ENCODE assay signal across 18 cellular contexts in genomic region chr1:203371288-203371687, GRCh38. TPM values are rescaled to one million over a fixed set of nuclear protein-coding genes. Genes with fewer than 3 reads are reported as not detected.
DNase-seq lines count a peak whose midpoint lies in the region; TF ChIP-seq lines count a peak whose summit lies in the region.
"Had no signal": no experiment of that assay in that cellular context is flagged by ENCODE, and none has a peak within 500 bp of the region (broad histone marks: within the 10 kb centered on the region; RNA-seq: fewer than 3 reads in every experiment).

No MANE protein-coding gene starts in this region.

- H3K4me3 ChIP-seq in WERI-Rb-1 (ENCODE audit: low read depth, low read length) = no peak overlapping the region
- no peak overlapping the region for H3K4me3 ChIP-seq in mesenchymal stem cell (ENCODE audit: insufficient read depth in 1 of 2, low read depth in 1 of 2, low read length in 2 of 2)
- H3K4me3 ChIP-seq: A549, BLaER1 had no signal

- H4K8ac ChIP-seq in mesenchymal stem cell (ENCODE audit: low read length) = no peak overlapping the region

- no peak overlapping the region for H3K18ac ChIP-seq in mesenchymal stem cell (ENCODE audit: low read depth in 1 of 2, low read length in 2 of 2)

- H3K9me3 ChIP-seq in WERI-Rb-1 (ENCODE audit: severe bottlenecking) (no peaks in the 10 kb centered on the region), mesenchymal stem cell (ENCODE audit: control insufficient read depth, low read length) (no peaks in the 10 kb centered on the region)
- H3K9me3 ChIP-seq: A549, BLaER1 had no signal

- no peak overlapping the region for H3K14ac ChIP-seq in mesenchymal stem cell (ENCODE audit: low read length in 2 of 2)

- no peaks in the 10 kb centered on the region for H3K36me3 Mint-ChIP-seq in osteocyte (ENCODE audit: unreplicated experiment)
- H3K36me3 Mint-ChIP-seq: CD14-positive monocyte; CD4-positive, alpha-beta memory T cell had no signal

- no peak overlapping the region for H3K4me2 ChIP-seq in mesenchymal stem cell (ENCODE audit: low read length, poor library complexity, severe bottlenecking)
- H3K4me2 ChIP-seq: A549, BLaER1 had no signal

- H2AK5ac ChIP-seq in mesenchymal stem cell (ENCODE audit: low read length, severe bottlenecking) = no peak overlapping the region

- no peak overlapping the region for H2BK15ac ChIP-seq in mesenchymal stem cell (ENCODE audit: low read depth, poor library complexity, severe bottlenecking)

- no peak overlapping the region for H3K9ac ChIP-seq in mesenchymal stem cell (ENCODE audit: low read length)
- H3K9ac ChIP-seq: BLaER1 had no signal

- H3K4me1 Mint-ChIP-seq in osteocyte (ENCODE audit: unreplicated experiment) = peaks cover 5% of the 10 kb centered on the region
- H3K4me1 Mint-ChIP-seq: CD4-positive, alpha-beta memory T cell had no signal

- H3K27me3 ChIP-seq in WERI-Rb-1 (ENCODE audit: insufficient read depth, low read depth, severe bottlenecking) (no peaks in the 10 kb centered on the region), mesenchymal stem cell (ENCODE audit: control insufficient read depth in 1 of 2, insufficient read depth in 1 of 2, low read length in 2 of 2) (peaks cover 0 to 79% of the 10 kb centered on the region in 2 experiments)
- H3K27me3 ChIP-seq: BLaER1 had no signal

- H3K27me3 Mint-ChIP-seq in osteocyte (ENCODE audit: unreplicated experiment) = peaks cover 20% of the 10 kb centered on the region

- H3K79me1 ChIP-seq in mesenchymal stem cell (replicated peaks; ENCODE audit: low read length, poor library complexity, severe bottlenecking) = no peaks in the 10 kb centered on the region

- H2AFZ ChIP-seq in mesenchymal stem cell (ENCODE audit: low read depth, low read length) = no peak overlapping the region

- DNase-seq in NCI-H146 (lab: John Stamatoyannopoulos, UW) (peak; percentile 15), NCI-H146 treated with DMSO at 0.1 percent for 48 hours (lab: John Stamatoyannopoulos, UW; ENCODE audit: unreplicated experiment) (no peak), WERI-Rb-1 (peak; percentile 7), mesenchymal stem cell (no peak), osteocyte (ENCODE audit: extremely low spot score, unreplicated experiment) (peak; percentile 62), NCI-H2171 (lab: John Stamatoyannopoulos, UW) (no peak), NCI-H2196 (lab: John Stamatoyannopoulos, UW; ENCODE audit: unreplicated experiment) (no peak), amniotic stem cell (lab: John Stamatoyannopoulos, UW) (no peak)
- DNase-seq: CD4-positive, alpha-beta memory T cell; DMS79 treated with DMSO at 0.1 percent for 48 hours; GF-D8; GOT3; H7 had no signal

- 94% methylated on average over 3 of the region's 3 CpGs for WGBS in mesenchymal stem cell

- no peak overlapping the region for H3K4me3 Mint-ChIP-seq in osteocyte (ENCODE audit: unreplicated experiment)
- H3K4me3 Mint-ChIP-seq: CD14-positive monocyte; CD4-positive, alpha-beta memory T cell had no signal

- peak overlapping the region in 1 of 2 experiments; percentile 29 for H2BK12ac ChIP-seq in mesenchymal stem cell (ENCODE audit: low read length in 2 of 2)

- H3K4ac ChIP-seq in mesenchymal stem cell (ENCODE audit: low read depth in 1 of 2, low read length in 2 of 2) = no peak overlapping the region

- no peaks in the 10 kb centered on the region for H3K4me1 ChIP-seq in mesenchymal stem cell (ENCODE audit: control insufficient read depth, insufficient read depth, low read depth, low read length)
- H3K4me1 ChIP-seq: A549, BLaER1 had no signal

- H3K27ac Mint-ChIP-seq in osteocyte (ENCODE audit: unreplicated experiment) = no peak overlapping the region
- H3K27ac Mint-ChIP-seq: CD4-positive, alpha-beta memory T cell had no signal

- no peaks in the 10 kb centered on the region for H3K36me3 ChIP-seq in WERI-Rb-1
- H3K36me3 ChIP-seq in mesenchymal stem cell (ENCODE audit: control insufficient read depth in 1 of 2, insufficient read depth in 2 of 2, low read depth in 1 of 2, low read length in 2 of 2) = no peaks in the 10 kb centered on the region
- H3K36me3 ChIP-seq: BLaER1 had no signal

- no peak overlapping the region for H3K23ac ChIP-seq in mesenchymal stem cell (ENCODE audit: low read length in 2 of 2)

- H2BK5ac ChIP-seq in mesenchymal stem cell (ENCODE audit: low read depth, low read length, poor library complexity, severe bottlenecking) = no peak overlapping the region

- no peak overlapping the region for H2BK120ac ChIP-seq in mesenchymal stem cell (ENCODE audit: low read depth, low read length)

- no peaks in the 10 kb centered on the region for H3K9me3 Mint-ChIP-seq in osteocyte (ENCODE audit: unreplicated experiment)
- H3K9me3 Mint-ChIP-seq: CD4-positive, alpha-beta memory T cell had no signal

- peak overlapping the region; percentile 11 for H4K91ac ChIP-seq in mesenchymal stem cell (ENCODE audit: low read length)

- TF ChIP-seq CTCF in WERI-Rb-1 (IDR thresholded peaks at IDR 0.05; ENCODE audit: low read depth, low read length) (no peak), osteocyte (IDR thresholded peaks at IDR 0.05) (no peak)

- no peak overlapping the region for H3K27ac ChIP-seq in WERI-Rb-1
- H3K27ac ChIP-seq in mesenchymal stem cell (ENCODE audit: low read length, poor library complexity, severe bottlenecking) = no peak overlapping the region
- H3K27ac ChIP-seq: 22Rv1, A549, BLaER1 had no signal

RNA-seq across cellular contexts. Expression of gene FMOD, which starts 20.4 kb away (rescaled TPM):
- polyA plus RNA-seq in mesenchymal stem cell (2013, experiment 1 of 2) = 1.3 TPM
- 1.4 TPM for polyA plus RNA-seq in mesenchymal stem cell (2013, experiment 2 of 2)
- not detected in 2 replicates for total RNA-seq in osteocyte
- total RNA-seq: CD4-positive, alpha-beta memory T cell; H7; HT-29 had no signal
- polyA plus RNA-seq: CD14-positive monocyte; CD4-positive, alpha-beta memory T cell had no signal

Comparison
In these comparisons a context has a peak if more than half of its experiments do, and no peak if none do; other contexts are left out.
1. DNase-seq: peak in NCI-H146 (single experiment), WERI-Rb-1 (single experiment) and osteocyte (single experiment); none in NCI-H146 treated with DMSO at 0.1 percent for 48 hours (single experiment), mesenchymal stem cell (single experiment), NCI-H2171 (single experiment), NCI-H2196 (single experiment) and amniotic stem cell (single experiment).